Comparison of ENCODE assay signal across 19 cellular contexts in the genomic region with DNA sequence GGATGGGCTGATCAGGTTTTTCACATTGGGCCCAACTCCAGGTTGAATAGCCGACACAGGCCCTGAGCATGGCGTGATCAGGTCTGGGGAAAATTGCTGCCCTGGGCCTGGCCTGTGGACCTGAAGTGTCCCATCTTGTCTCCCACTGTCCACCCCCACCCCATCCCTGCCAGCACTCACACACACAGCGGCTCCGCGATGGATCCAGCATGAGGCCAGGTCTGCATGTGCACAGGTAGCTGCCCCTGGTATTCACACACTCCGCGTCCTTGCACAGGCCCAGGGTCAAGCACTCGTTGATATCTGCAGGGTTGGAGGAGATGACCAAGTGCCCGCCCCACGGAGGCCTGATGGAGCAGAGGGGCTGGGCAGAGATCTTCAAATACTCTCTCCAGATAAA.
"Had no signal": no experiment of that assay in that cellular context is flagged by ENCODE, and none has a peak within 500 bp of the region (broad histone marks: within the 10 kb centered on the region; RNA-seq: fewer than 3 reads in every experiment).

No MANE protein-coding gene starts in this region.

- H3K4me1 ChIP-seq: colonic mucosa, gastrocnemius medialis, psoas muscle, sigmoid colon, spleen, testis had no signal

- H3K27ac Mint-ChIP-seq: endodermal cell; natural killer cell; stimulated activated memory B cell treated with anti-CD40 and anti-IgM and Interleukin-4, amounts not matched to agents 10 μg/mL and 1 μg/mL and 100 μg/mL, for 72 hours had no signal

- H3K27ac ChIP-seq: colonic mucosa, gastrocnemius medialis, ovary, psoas muscle, sigmoid colon, skin epidermis, spleen, testis, upper lobe of left lung had no signal

- DNase-seq: effector CD8-positive, alpha-beta T cell; gastrocnemius medialis; head of caudate nucleus; kidney; natural killer cell; ovary; sigmoid colon; spleen; stimulated activated CD4-positive, alpha-beta T cell treated with anti-CD3 and anti-CD28 coated beads, Interleukin-4, amount 100 ng/mL, for 4 hours; stimulated activated naive CD8-positive, alpha-beta T cell treated with anti-CD3 and anti-CD28 coated beads, Interleukin-15, Interleukin-2, amounts not matched to agents 100 U/mL and 50 U/mL, for 24 hours; testis had no signal

- H3K4me3 ChIP-seq: colonic mucosa, gastrocnemius medialis, ovary, psoas muscle, sigmoid colon, skin epidermis, spleen, testis, tibial nerve, upper lobe of left lung had no signal

- H3K9me3 ChIP-seq: colonic mucosa, gastrocnemius medialis, ovary, psoas muscle, sigmoid colon, spleen, testis, tibial nerve, upper lobe of left lung had no signal

- H3K36me3 Mint-ChIP-seq: natural killer cell; stimulated activated memory B cell treated with anti-CD40 and anti-IgM and Interleukin-4, amounts not matched to agents 10 μg/mL and 1 μg/mL and 100 μg/mL, for 72 hours had no signal

- H3K27me3 ChIP-seq: colonic mucosa, gastrocnemius medialis, ovary, sigmoid colon, spleen, testis, tibial nerve, upper lobe of left lung had no signal

- H3K9me3 Mint-ChIP-seq: dendritic cell treated with granulocyte-macrophage colony-stimulating factor and Interleukin-4, amounts not matched to agents 40 ng/mL and 50 ng/mL, for 4 days; endodermal cell; natural killer cell; stimulated activated memory B cell treated with anti-CD40 and anti-IgM and Interleukin-4, amounts not matched to agents 10 μg/mL and 1 μg/mL and 100 μg/mL, for 72 hours had no signal

- H3K4me1 Mint-ChIP-seq: natural killer cell had no signal

- H3K4me3 Mint-ChIP-seq: dendritic cell treated with granulocyte-macrophage colony-stimulating factor and Interleukin-4, amounts not matched to agents 40 ng/mL and 50 ng/mL, for 4 days; endodermal cell; natural killer cell; stimulated activated memory B cell treated with anti-CD40 and anti-IgM and Interleukin-4, amounts not matched to agents 10 μg/mL and 1 μg/mL and 100 μg/mL, for 72 hours had no signal

- H3K36me3 ChIP-seq: colonic mucosa, gastrocnemius medialis, ovary, sigmoid colon, spleen, upper lobe of left lung had no signal

- ATAC-seq: gastrocnemius medialis; natural killer cell; stimulated activated memory B cell treated with anti-CD40 and anti-IgM and Interleukin-4, amounts not matched to agents 10 μg/mL and 1 μg/mL and 100 μg/mL, for 72 hours; stimulated activated naive CD8-positive, alpha-beta T cell treated with anti-CD3 and anti-CD28 coated beads, Interleukin-15, Interleukin-2, amounts not matched to agents 100 U/mL and 50 U/mL, for 24 hours had no signal
